8 cellular contexts compared by ENCODE assay signal in the genomic region with DNA sequence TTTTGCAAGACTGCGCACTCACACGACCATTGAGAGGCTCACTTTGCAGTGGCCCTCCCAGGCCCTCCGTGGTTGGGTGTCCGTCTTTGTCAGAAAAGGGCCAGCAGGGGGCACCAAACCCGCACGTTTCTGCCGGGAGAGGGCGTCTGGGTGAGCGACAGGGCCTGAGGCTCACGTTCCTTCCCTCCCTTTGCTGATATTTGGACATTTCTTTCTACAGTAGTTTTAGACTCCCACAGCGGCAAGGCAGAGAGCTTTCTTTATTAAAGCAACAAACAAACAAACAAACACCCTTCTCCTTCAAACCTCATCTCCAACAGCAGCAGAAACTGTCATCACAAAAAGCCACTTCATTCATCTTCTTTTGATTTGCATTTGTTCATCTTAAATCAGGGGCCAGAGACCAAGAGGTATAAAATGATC.
A peak's percentile ranks its signal among the peaks of the same experiment; 100 is the strongest.
DNase-seq lines count a peak whose midpoint lies in the region; ATAC-seq and TF ChIP-seq lines count a peak whose summit lies in the region.

No MANE protein-coding gene starts in this region.

- ATAC-seq in CD8-positive, alpha-beta T cell: peak; percentile 78
- ATAC-seq in GM19395 (IDR thresholded peaks at IDR 0.05; ENCODE audit: unreplicated experiment) (peak; percentile 98), HG03442 (IDR thresholded peaks at IDR 0.05; ENCODE audit: unreplicated experiment) (peak; percentile 91), memory B cell (ENCODE audit: low read depth) (peak; percentile 92)

- peak; percentile 68 to 91 (median 81) for DNase-seq in CD8-positive, alpha-beta T cell
- peak; percentile 56 for DNase-seq in NCI-H526 treated with DMSO at 0.1 percent for 48 hours (lab: John Stamatoyannopoulos, UW)
- DNase-seq in activated CD4-positive, alpha-beta T cell treated with anti-CD3 and anti-CD28 coated beads, Interleukin-2, amount 50 U/mL, for 4 hours: peak; percentile 79 to 84
- peak; percentile 50 to 77 for DNase-seq in dermis microvascular lymphatic vessel endothelial cell (ENCODE audit: low read depth in 2 of 2)
- peak; percentile 71 to 78 for DNase-seq in memory B cell (ENCODE audit: low spot score in 2 of 2)
- peak; percentile 70 to 85 for DNase-seq in stimulated activated CD8-positive, alpha-beta memory T cell treated with anti-CD3 and anti-CD28 coated beads, Interleukin-2, amount 100 ng/mL, for 48 hours (ENCODE audit: low read depth in 2 of 2)

- H3K27me3 ChIP-seq in CD8-positive, alpha-beta T cell (ENCODE audit: insufficient read depth, low read length): no peaks in the 10 kb centered on the region

- no peaks in the 10 kb centered on the region for H3K9me3 Mint-ChIP-seq in CD8-positive, alpha-beta T cell
- no peaks in the 10 kb centered on the region for H3K9me3 Mint-ChIP-seq in memory B cell

- H3K27ac ChIP-seq in CD8-positive, alpha-beta T cell (ENCODE audit: low read depth, low read length): no peak overlapping the region

- POLR2A ChIA-PET in CD8-positive, alpha-beta T cell (lab: Charles Lee): interaction anchor here (0.7 kb wide), 1 partner anchor 638 kb away, joined by 3 read pairs; no protein-coding TSS in a partner anchor

- peaks cover 6% of the 10 kb centered on the region for H3K4me1 Mint-ChIP-seq in CD8-positive, alpha-beta T cell (ENCODE audit: low read depth)
- peaks cover 6% of the 10 kb centered on the region for H3K4me1 Mint-ChIP-seq in memory B cell

- CTCF ChIA-PET in CD8-positive, alpha-beta T cell (lab: Charles Lee): interaction anchor here (0.7 to 5.5 kb wide), 37 partner anchors 8 to 913 kb away, joined by 3 to 55 read pairs (median 4); no protein-coding TSS in a partner anchor

- TF ChIP-seq CTCF in CD8-positive, alpha-beta T cell (IDR thresholded peaks at IDR 0.05): peak; percentile 85

- no peak overlapping the region for H3K27ac Mint-ChIP-seq in CD8-positive, alpha-beta T cell
- peak overlapping the region; percentile 23 for H3K27ac Mint-ChIP-seq in memory B cell

- H3K9me3 ChIP-seq in CD8-positive, alpha-beta T cell (ENCODE audit: low read length): no peaks in the 10 kb centered on the region

- no peaks in the 10 kb centered on the region for H3K36me3 Mint-ChIP-seq in CD8-positive, alpha-beta T cell
- H3K36me3 Mint-ChIP-seq in memory B cell: no peaks in the 10 kb centered on the region

- H3K4me1 ChIP-seq in CD8-positive, alpha-beta T cell (ENCODE audit: insufficient read depth, low read length): no peaks in the 10 kb centered on the region

- H3K36me3 ChIP-seq in CD8-positive, alpha-beta T cell (ENCODE audit: insufficient read depth, low read length): no peaks in the 10 kb centered on the region

- intact Hi-C loops in CD8-positive, alpha-beta T cell (cut with DNase I, micrococcal nuclease): loop anchor here (1.0 to 10.0 kb wide), 7 partner anchors 128 to 1464 kb away; no protein-coding TSS in a partner anchor

- H3K4me3 ChIP-seq in CD8-positive, alpha-beta T cell (ENCODE audit: low read depth, low read length): no peak overlapping the region

- H3K4me3 Mint-ChIP-seq in CD8-positive, alpha-beta T cell: no peak overlapping the region
- no peak overlapping the region for H3K4me3 Mint-ChIP-seq in memory B cell

- no peaks in the 10 kb centered on the region for H3K27me3 Mint-ChIP-seq in CD8-positive, alpha-beta T cell (ENCODE audit: low read depth)
- no peaks in the 10 kb centered on the region for H3K27me3 Mint-ChIP-seq in memory B cell
